Comparison of ENCODE assay signal across 8 cellular contexts in genomic region chr1:21270086-21270689, GRCh38. TPM values are rescaled to one million over a fixed set of nuclear protein-coding genes. Genes with fewer than 3 reads are reported as not detected.
DNase-seq lines count a peak whose midpoint lies in the region; ATAC-seq and TF ChIP-seq lines count a peak whose summit lies in the region.

No MANE protein-coding gene starts in this region.

- peak; percentile 48 for ATAC-seq in GM19463 (IDR thresholded peaks at IDR 0.05; ENCODE audit: unreplicated experiment)
- peak; percentile 87 for ATAC-seq in activated T-helper 17 cell treated with anti-CD3 and anti-CD28 coated beads, Interleukin-2, amount 50 U/mL, for 72 hours (replicated peaks)
- no peak for ATAC-seq in GM19023 (IDR thresholded peaks at IDR 0.05; ENCODE audit: unreplicated experiment)

- H3K9me3 Mint-ChIP-seq in activated T-helper 17 cell treated with anti-CD3 and anti-CD28 coated beads, Interleukin-2, amount 50 U/mL, for 72 hours = no peaks in the 10 kb centered on the region

- DNase-seq in AG09319 (ENCODE audit: extremely low read depth, low read depth) = no peak
- DNase-seq in RKO (ENCODE audit: low spot score) = peak; percentile 46
- DNase-seq in head of caudate nucleus = peak; percentile 31 to 88 (median 68)
- peak; percentile 60 for DNase-seq in retina
- no peak for DNase-seq in DMS114 treated with DMSO at 0.1 percent for 48 hours (lab: John Stamatoyannopoulos, UW; ENCODE audit: unreplicated experiment)

- intact Hi-C loops in head of caudate nucleus (cut with DNase I) = no loop called here

- H3K4me3 Mint-ChIP-seq in activated T-helper 17 cell treated with anti-CD3 and anti-CD28 coated beads, Interleukin-2, amount 50 U/mL, for 72 hours = peak overlapping the region; percentile 13

- peaks cover 32% of the 10 kb centered on the region for H3K4me1 Mint-ChIP-seq in activated T-helper 17 cell treated with anti-CD3 and anti-CD28 coated beads, Interleukin-2, amount 50 U/mL, for 72 hours

- peaks cover 100% of the 10 kb centered on the region for H3K36me3 Mint-ChIP-seq in activated T-helper 17 cell treated with anti-CD3 and anti-CD28 coated beads, Interleukin-2, amount 50 U/mL, for 72 hours (ENCODE audit: low read depth)

- peak; percentile 95 for TF ChIP-seq CTCF in AG09319 (IDR thresholded peaks at IDR 0.05; ENCODE audit: low read depth, low read length)

- H3K27ac Mint-ChIP-seq in activated T-helper 17 cell treated with anti-CD3 and anti-CD28 coated beads, Interleukin-2, amount 50 U/mL, for 72 hours = peak overlapping the region; percentile 85

- H3K27me3 Mint-ChIP-seq in activated T-helper 17 cell treated with anti-CD3 and anti-CD28 coated beads, Interleukin-2, amount 50 U/mL, for 72 hours = no peaks in the 10 kb centered on the region

RNA-seq across cellular contexts. Expression of gene ECE1, which starts 20.1 kb away (rescaled TPM):
- 100 to 1,000 TPM in 1 of 2 donors, 10 to 100 TPM in 1; 75.4 to 219 TPM for total RNA-seq in activated T-helper 17 cell treated with anti-CD3 and anti-CD28 coated beads, Interleukin-2, amount 50 U/mL, for 72 hours

Comparison
In these comparisons a context has a peak if more than half of its experiments do, and no peak if none do; other contexts are left out.
1. DNase-seq: peak in RKO (single experiment), head of caudate nucleus (42 of 42) and retina (single experiment); none in AG09319 (single experiment) and DMS114 treated with DMSO at 0.1 percent for 48 hours (single experiment).